8 cellular contexts compared by ENCODE assay signal in the genomic region with DNA sequence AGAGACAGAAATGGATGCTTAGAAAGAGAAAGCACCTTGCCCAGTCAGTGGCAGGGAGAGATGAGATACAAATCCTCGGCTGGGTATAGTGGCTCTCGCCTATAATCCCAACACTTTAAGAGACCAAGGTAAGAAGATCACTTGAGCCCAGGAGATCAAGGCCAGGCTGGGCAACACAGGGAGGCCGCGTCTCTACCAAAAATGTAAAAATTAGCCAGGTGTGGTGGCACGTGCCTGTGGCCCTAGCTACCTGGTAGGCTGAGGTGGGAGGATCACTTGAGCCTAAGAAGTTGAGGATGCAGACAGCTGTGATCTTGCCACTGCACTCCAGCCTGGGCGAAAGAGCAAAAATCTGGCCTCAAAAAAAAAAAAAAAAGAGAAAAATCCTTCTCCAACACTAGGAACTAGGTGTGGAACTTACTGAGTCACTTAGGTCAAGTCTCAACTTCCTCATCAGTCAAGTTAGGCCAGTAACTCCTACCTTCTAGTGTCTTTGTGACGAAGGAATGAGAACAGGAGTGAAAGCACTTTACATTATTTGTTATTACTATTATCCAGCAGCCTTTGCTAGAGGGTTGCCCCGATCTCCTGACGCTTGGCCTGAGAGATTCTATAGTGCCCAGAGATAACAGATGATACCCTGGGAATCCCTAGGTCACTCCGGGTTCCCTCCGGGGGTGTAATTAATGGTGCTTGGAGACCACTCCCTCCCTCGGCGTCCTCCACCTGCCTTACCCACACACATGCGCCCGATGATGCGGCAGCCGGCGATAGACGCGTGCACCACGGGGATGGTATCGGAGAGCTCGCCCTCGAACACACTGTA. TPM values are rescaled to one million over a fixed set of nuclear protein-coding genes. Genes with fewer than 3 reads are reported as not detected.
A peak's percentile ranks its signal among the peaks of the same experiment; 100 is the strongest.
DNase-seq lines count a peak whose midpoint lies in the region; ATAC-seq and TF ChIP-seq lines count a peak whose summit lies in the region.

No MANE protein-coding gene starts in this region.

- peak overlapping the region; percentile 85 for H3K4me3 ChIP-seq in SU-DHL-6 (ENCODE audit: insufficient read depth, low read length, poor library complexity, severe bottlenecking)
- H3K4me3 ChIP-seq in fibroblast of lung (replicated peaks in 1 of 4; ENCODE audit: control extremely low read depth in 1 of 4, insufficient read depth in 1 of 4, low read depth in 3 of 4, low read length in 4 of 4): peak overlapping the region; percentile 82 to 92 (median 90)
- H3K4me3 ChIP-seq in psoas muscle: peak overlapping the region; percentile 82

- H3K4me2 ChIP-seq in SU-DHL-6 (ENCODE audit: low read depth, low read length, poor library complexity, severe bottlenecking) (peak overlapping the region; percentile 80), fibroblast of lung (ENCODE audit: extremely low read depth, insufficient read depth, low read length) (peak overlapping the region; percentile 97)

- peak overlapping the region; percentile 85 for H3K27ac ChIP-seq in 22Rv1
- 0 out of 2 replicates have a peak overlapping the region, but pooled peaks have one; percentile 42 for H3K27ac ChIP-seq in SU-DHL-6 (ENCODE audit: low read depth, low read length)
- peak overlapping the region; percentile 84 for H3K27ac ChIP-seq in fibroblast of lung (ENCODE audit: insufficient read depth, low read length)
- H3K27ac ChIP-seq in psoas muscle: peak overlapping the region; percentile 82

- H2AFZ ChIP-seq in SU-DHL-6 (ENCODE audit: low read depth, low read length, severe bottlenecking) (no peak overlapping the region), fibroblast of lung (ENCODE audit: low read length) (no peak overlapping the region)

- TF ChIP-seq CTCF in 22Rv1 (IDR thresholded peaks at IDR 0.05) (no peak), SU-DHL-6 (IDR thresholded peaks at IDR 0.05; ENCODE audit: insufficient read depth, low read length, poor library complexity, severe bottlenecking) (no peak), fibroblast of lung (conservative IDR thresholded peaks at IDR 0.05 in 1 of 2, IDR thresholded peaks at IDR 0.05 in 1 of 2; ENCODE audit: low read depth in 1 of 2, low read length in 2 of 2) (no peak), psoas muscle (IDR thresholded peaks at IDR 0.05) (no peak), GM10266 (IDR thresholded peaks at IDR 0.05; ENCODE audit: control insufficient read depth, insufficient read depth, low read depth, missing control alignments) (no peak)

- H3K4me1 ChIP-seq in fibroblast of lung (ENCODE audit: control insufficient read depth, extremely low read depth, insufficient read depth, low read length) (peaks cover 7% of the 10 kb centered on the region), psoas muscle (peaks cover 11% of the 10 kb centered on the region)

- 0 out of 2 replicates have a peak, but pooled peaks cover 6% of the 10 kb centered on the region for H3K36me3 ChIP-seq in SU-DHL-6 (ENCODE audit: low read length)
- H3K36me3 ChIP-seq in fibroblast of lung (ENCODE audit: control insufficient read depth, insufficient read depth, low read length): peaks cover 20% of the 10 kb centered on the region
- peaks cover 2 to 43% of the 10 kb centered on the region in 2 donors for H3K36me3 ChIP-seq in psoas muscle (ENCODE audit: insufficient read depth in 1 of 2, low read depth in 1 of 2)

- H3K9me3 ChIP-seq in SU-DHL-6 (ENCODE audit: insufficient read depth, low read length) (no peaks in the 10 kb centered on the region), fibroblast of lung (ENCODE audit: control insufficient read depth, insufficient read depth, low read depth, low read length) (no peaks in the 10 kb centered on the region), psoas muscle (no peaks in the 10 kb centered on the region)

- H3K79me2 ChIP-seq in SU-DHL-6 (ENCODE audit: insufficient read depth, low read length): peaks cover 25% of the 10 kb centered on the region
- H3K79me2 ChIP-seq in fibroblast of lung (ENCODE audit: control insufficient read depth, insufficient read depth, low read length): peaks cover 37% of the 10 kb centered on the region

- H3K9me2 ChIP-seq in SU-DHL-6 (replicated peaks; ENCODE audit: insufficient read depth, low read length): no peaks in the 10 kb centered on the region

- 20 to 23% (median 20%) methylated on average over 24 of the region's 24 CpGs for WGBS in psoas muscle, 3 donors

- peak; percentile 22 for ATAC-seq in GM21390 (IDR thresholded peaks at IDR 0.05; ENCODE audit: unreplicated experiment)
- no peak for ATAC-seq in psoas muscle

- DNase-seq in fibroblast of lung (ENCODE audit: low read depth in 2 of 2) (no peak), psoas muscle (no peak), mucosa of gallbladder (ENCODE audit: low spot score) (no peak), GM10266 (ENCODE audit: extremely low spot score) (no peak), SHP77 treated with DMSO at 0.1 percent for 48 hours (lab: John Stamatoyannopoulos, UW) (no peak)

- no peaks in the 10 kb centered on the region for H4K20me1 ChIP-seq in SU-DHL-6 (ENCODE audit: low read depth, low read length)
- no peaks in the 10 kb centered on the region for H4K20me1 ChIP-seq in fibroblast of lung (ENCODE audit: control insufficient read depth, extremely low read depth, insufficient read depth, low read length)

- H3F3A ChIP-seq in SU-DHL-6 (ENCODE audit: insufficient read depth): peaks cover 14% of the 10 kb centered on the region

- intact Hi-C loops in psoas muscle (cut with DNase I): no loop called here

- peak overlapping the region; percentile 90 for H3K9ac ChIP-seq in SU-DHL-6 (ENCODE audit: low read length)
- H3K9ac ChIP-seq in fibroblast of lung (ENCODE audit: insufficient read depth, low read length): peak overlapping the region; percentile 80

- H3K27me3 ChIP-seq in SU-DHL-6 (ENCODE audit: low read length) (no peaks in the 10 kb centered on the region), fibroblast of lung (ENCODE audit: control insufficient read depth, insufficient read depth, low read length) (no peaks in the 10 kb centered on the region), psoas muscle (ENCODE audit: insufficient read depth in 3 of 3, low read length in 2 of 3) (no peaks in the 10 kb centered on the region)

RNA-seq across cellular contexts. Expression of gene EIF6, which starts 0.9 kb away (rescaled TPM):
- total RNA-seq in fibroblast of lung: 111 and 117 TPM in 2 replicates
- polyA plus RNA-seq in fibroblast of lung: 156 and 187 TPM in 2 replicates
- 192 and 254 TPM in 2 replicates for polyA plus RNA-seq in fibroblast of lung (2012)
- 322 and 439 TPM in 2 replicates for polyA minus RNA-seq in fibroblast of lung (ENCODE audit: low replicate concordance)
- 10 to 100 TPM; 44.3 to 65.5 (median 52.6) TPM for total RNA-seq in psoas muscle
- 100 to 1,000 TPM in 1 of 3 donors, 10 to 100 TPM in 2; 63.0 to 169 (median 71.1) TPM for polyA plus RNA-seq in psoas muscle
- 98.5 TPM for total RNA-seq in mucosa of gallbladder

RNA-seq across cellular contexts. Expression of gene MMP24OS, which starts 5.7 kb away (rescaled TPM):
- total RNA-seq in fibroblast of lung (24.4 and 30.1 TPM in 2 replicates), psoas muscle (10 to 100 TPM; 25.1 to 40.6 (median 27.2) TPM), mucosa of gallbladder (123 TPM)
- polyA plus RNA-seq in fibroblast of lung (40.4 and 44.1 TPM in 2 replicates), psoas muscle (10 to 100 TPM; 10.4 to 22.5 (median 19.3) TPM)
- 130 and 146 TPM in 2 replicates for polyA plus RNA-seq in fibroblast of lung (2012)
- polyA minus RNA-seq in fibroblast of lung (ENCODE audit: low replicate concordance): 123 and 159 TPM in 2 replicates

RNA-seq across cellular contexts. Expression of gene FAM83C, which starts 8.6 kb away (rescaled TPM):
- total RNA-seq in fibroblast of lung: not detected in 2 replicates
- 0.02 TPM in 1 of 2 replicates, not detected in the other for polyA plus RNA-seq in fibroblast of lung
- polyA plus RNA-seq in fibroblast of lung (2012): not detected in 2 replicates
- polyA minus RNA-seq in fibroblast of lung (ENCODE audit: low replicate concordance): not detected in 2 replicates
- total RNA-seq in psoas muscle: not detected
- under 1 TPM; 0.04 to 0.07 (median 0.04) TPM for polyA plus RNA-seq in psoas muscle
- not detected for total RNA-seq in mucosa of gallbladder

RNA-seq across cellular contexts. Expression of gene MMP24, which starts 57.2 kb away (rescaled TPM):
- total RNA-seq in fibroblast of lung (under 0.01 and 0.17 TPM in 2 replicates), psoas muscle (under 1 TPM in 3 of 4 donors, not detected in 1; 0.17 to 0.27 (median 0.20) TPM), mucosa of gallbladder (1.6 TPM)
- polyA plus RNA-seq in fibroblast of lung (0.21 and 0.49 TPM in 2 replicates), psoas muscle (under 1 TPM; 0.01 to 0.07 (median 0.04) TPM)
- polyA plus RNA-seq in fibroblast of lung (2012): 0.33 and 0.59 TPM in 2 replicates
- polyA minus RNA-seq in fibroblast of lung (ENCODE audit: low replicate concordance): 0.63 and 2.6 TPM in 2 replicates
